In genomic region chr4:168830777-168831512, GRCh38 we compare ENCODE assay signal across 8 cellular contexts.
DNase-seq lines count a peak whose midpoint lies in the region; ATAC-seq, FAIRE-seq and TF ChIP-seq lines count a peak whose summit lies in the region.

No MANE protein-coding gene starts in this region.

- intact Hi-C loops in prostate gland (cut with DNase I) (no loop called here), body of pancreas (cut with DNase I) (no loop called here)

- TF ChIP-seq CTCF in prostate gland (IDR thresholded peaks at IDR 0.05) (no peak), body of pancreas (IDR thresholded peaks at IDR 0.05) (no peak)

- no peaks in the 10 kb centered on the region for H3K36me3 ChIP-seq in ES-I3 (ENCODE audit: insufficient read depth, low read length)
- H3K36me3 ChIP-seq in NT2/D1 (ENCODE audit: insufficient read depth, insufficient read length, low read length), result peaks cover 14% of the 10 kb centered on the region
- no peaks in the 10 kb centered on the region for H3K36me3 ChIP-seq in endocrine pancreas (ENCODE audit: control insufficient read depth, insufficient read depth, low read length)
- H3K36me3 ChIP-seq in prostate gland, result no peaks in the 10 kb centered on the region
- no peaks in the 10 kb centered on the region for H3K36me3 ChIP-seq in body of pancreas (replicated peaks in 1 of 2; ENCODE audit: insufficient read depth in 1 of 2, low read depth in 2 of 2)

- no peak for ATAC-seq in HG03442 (IDR thresholded peaks at IDR 0.05; ENCODE audit: unreplicated experiment)
- ATAC-seq in body of pancreas, result no peak

- peak overlapping the region; percentile 89; the same call in 1 of the 2 replicates for H3K9ac ChIP-seq in ES-I3 (ENCODE audit: low read depth, low read length)
- peak overlapping the region; percentile 42 for H3K9ac ChIP-seq in NT2/D1 (ENCODE audit: insufficient read length, low read depth)
- peak overlapping the region; percentile 60 for H3K9ac ChIP-seq in endocrine pancreas (ENCODE audit: control insufficient read depth, insufficient read depth, low read length)

- peak overlapping the region; percentile 92 to 95 for H3K27ac ChIP-seq in prostate gland
- no peak overlapping the region for H3K27ac ChIP-seq in body of pancreas

- TF ChIP-seq POLR2A in prostate gland (IDR thresholded peaks at IDR 0.05) (no peak), body of pancreas (IDR thresholded peaks at IDR 0.05) (no peak), GM12892 (IDR thresholded peaks at IDR 0.05; ENCODE audit: low read depth, low read length) (no peak)

- no peak for DNase-seq in NT2/D1 (ENCODE audit: low read depth, low spot score)
- no peak for DNase-seq in prostate gland (ENCODE audit: low spot score)
- DNase-seq in body of pancreas, result no peak
- no peak for DNase-seq in GM12892 (ENCODE audit: insufficient read length)
- DNase-seq in GF-D8 (lab: John Stamatoyannopoulos, UW), result no peak

- no peak for FAIRE-seq in GM12892 (lab: Jason Lieb, UNC)

- H3K9me3 ChIP-seq in ES-I3 (ENCODE audit: control insufficient read depth, insufficient read depth, low read length) (no peaks in the 10 kb centered on the region), NT2/D1 (ENCODE audit: insufficient read depth, low read length) (peaks cover 2% of the 10 kb centered on the region; the same call in 1 of the 2 replicates), endocrine pancreas (ENCODE audit: control insufficient read depth, low read length) (no peaks in the 10 kb centered on the region), prostate gland (no peaks in the 10 kb centered on the region), body of pancreas (no peaks in the 10 kb centered on the region)

- H3K4me3 ChIP-seq in NT2/D1 (ENCODE audit: insufficient read length, low read depth) (no peak overlapping the region), endocrine pancreas (ENCODE audit: control insufficient read depth, insufficient read depth, low read length) (peak overlapping the region; percentile 72), prostate gland (no peak overlapping the region), body of pancreas (no peak overlapping the region)

- 46% methylated on average over 6 of the region's 6 CpGs for WGBS in prostate gland
- WGBS in body of pancreas, 2 donors, result 71 to 84% methylated on average over 6 of the region's 6 CpGs

- H3K4me1 ChIP-seq in ES-I3 (ENCODE audit: insufficient read depth, low read length) (peaks cover 15% of the 10 kb centered on the region), NT2/D1 (ENCODE audit: insufficient read depth, insufficient read length) (peaks cover 2% of the 10 kb centered on the region), endocrine pancreas (ENCODE audit: control insufficient read depth, insufficient read depth, low read length) (no peaks in the 10 kb centered on the region), prostate gland (replicated peaks) (no peaks in the 10 kb centered on the region), body of pancreas (peaks cover 18% of the 10 kb centered on the region)

- no peaks in the 10 kb centered on the region for H3K27me3 ChIP-seq in NT2/D1 (ENCODE audit: insufficient read depth, insufficient read length)
- no peaks in the 10 kb centered on the region for H3K27me3 ChIP-seq in endocrine pancreas (ENCODE audit: control insufficient read depth, insufficient read depth, low read length)
- H3K27me3 ChIP-seq in prostate gland (replicated peaks; ENCODE audit: insufficient read depth), result no peaks in the 10 kb centered on the region
- peaks cover 0 to 13% of the 10 kb centered on the region in 2 donors for H3K27me3 ChIP-seq in body of pancreas

Comparison
In these comparisons a context has a peak if more than half of its experiments do, and no peak if none do; other contexts are left out.
1. H3K27ac ChIP-seq: peak in prostate gland (2 of 2); none in body of pancreas (0 of 4).
2. Peak in every context shown above with its lines, with median percentiles within 50 percentile points of each other: H3K9ac ChIP-seq.